10 cellular contexts compared by ENCODE assay signal in the genomic region with DNA sequence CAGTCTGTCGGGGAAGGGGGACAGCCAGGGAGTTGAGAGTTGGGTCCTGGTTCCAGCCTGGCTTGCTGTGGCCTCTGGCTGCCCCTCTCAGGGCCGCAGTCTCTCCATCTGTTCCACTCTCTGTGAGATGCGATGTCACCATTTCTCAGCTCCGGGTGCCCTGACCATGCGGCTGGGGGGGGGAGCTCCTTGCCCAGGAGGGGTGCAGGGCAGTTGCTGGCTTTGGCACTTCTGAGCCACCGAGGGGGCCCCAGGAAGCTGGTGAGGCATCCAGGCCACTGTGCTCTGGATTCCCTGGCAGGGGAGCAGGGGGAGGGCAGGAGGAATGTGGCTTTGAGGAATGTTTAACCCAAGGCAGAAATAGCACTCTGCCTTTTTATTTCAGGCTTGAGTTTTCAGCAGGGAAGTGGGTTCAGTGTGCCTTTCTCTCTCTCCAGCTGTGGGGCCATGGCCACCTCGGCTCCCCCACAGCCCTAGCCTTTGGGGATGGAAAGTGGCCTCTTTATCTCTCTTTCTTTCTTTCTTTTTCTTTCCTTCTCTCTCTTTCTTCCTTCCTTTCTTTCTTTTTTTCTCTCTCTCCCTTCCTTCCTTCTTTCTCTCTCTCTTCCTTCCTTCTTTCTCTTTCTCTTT. TPM values are rescaled to one million over a fixed set of nuclear protein-coding genes. Genes with fewer than 3 reads are reported as not detected.
DNase-seq lines count a peak whose midpoint lies in the region; ATAC-seq and TF ChIP-seq lines count a peak whose summit lies in the region.
"Had no signal": no experiment of that assay in that cellular context is flagged by ENCODE, and none has a peak within 500 bp of the region (broad histone marks: within the 10 kb centered on the region; RNA-seq: fewer than 3 reads in every experiment).

No MANE protein-coding gene starts in this region.

- no peaks in the 10 kb centered on the region for H3K9me2 ChIP-seq in GM23248 (ENCODE audit: insufficient read depth)

- DNase-seq in GM23248 (peak; percentile 85), WERI-Rb-1 (peak; percentile 37), right atrium auricular region (ENCODE audit: low spot score) (no peak), sigmoid colon (no peak)
- DNase-seq: T-cell had no signal

- WGBS in GM23248 (ENCODE audit: low coverage in 1 of 2, low lambda C conversion rate in 2 of 2, missing lambda C conversion rate in 2 of 2), 2 experiments: 6 to 11% methylated on average over 6 of the region's 7 CpGs
- WGBS in sigmoid colon, 2 donors: 34 to 43% methylated on average over 7 of the region's 7 CpGs

- H3K27ac ChIP-seq in GM23248 (peak overlapping the region; percentile 61), WERI-Rb-1 (peak overlapping the region; percentile 43), right atrium auricular region (peak overlapping the region; percentile 37 to 60), sigmoid colon (peak overlapping the region; percentile 94 to 99 (median 96))
- H3K27ac ChIP-seq: HL-60 had no signal

- no peaks in the 10 kb centered on the region for H3K9me3 ChIP-seq in GM23248 (ENCODE audit: low read depth)
- no peaks in the 10 kb centered on the region for H3K9me3 ChIP-seq in WERI-Rb-1 (ENCODE audit: severe bottlenecking)
- no peaks in the 10 kb centered on the region for H3K9me3 ChIP-seq in right atrium auricular region
- no peaks in the 10 kb centered on the region for H3K9me3 ChIP-seq in sigmoid colon

- H3K9ac ChIP-seq in GM23248: peak overlapping the region; percentile 64

- peaks cover 24% of the 10 kb centered on the region for H3F3A ChIP-seq in GM23248 (ENCODE audit: insufficient read depth)

- TF ChIP-seq CTCF in WERI-Rb-1 (IDR thresholded peaks at IDR 0.05; ENCODE audit: low read depth, low read length): no peak
- TF ChIP-seq CTCF in right atrium auricular region (IDR thresholded peaks at IDR 0.05): no peak
- TF ChIP-seq CTCF in sigmoid colon (IDR thresholded peaks at IDR 0.05): no peak

- H3K36me3 ChIP-seq in GM23248 (ENCODE audit: low read depth): no peaks in the 10 kb centered on the region
- peaks cover 56% of the 10 kb centered on the region for H3K36me3 ChIP-seq in WERI-Rb-1
- no peaks in the 10 kb centered on the region for H3K36me3 ChIP-seq in right atrium auricular region
- H3K36me3 ChIP-seq in sigmoid colon: no peaks in the 10 kb centered on the region

- H4K20me1 ChIP-seq in GM23248 (ENCODE audit: insufficient read depth): no peaks in the 10 kb centered on the region

- TF ChIP-seq EP300 in sigmoid colon (IDR thresholded peaks at IDR 0.05): no peak

- H3K27me3 ChIP-seq in GM23248 (replicated peaks; ENCODE audit: insufficient read depth) (no peaks in the 10 kb centered on the region), WERI-Rb-1 (ENCODE audit: insufficient read depth, low read depth, severe bottlenecking) (no peaks in the 10 kb centered on the region), right atrium auricular region (no peaks in the 10 kb centered on the region), sigmoid colon (no peaks in the 10 kb centered on the region)

- in situ Hi-C loops in GM23248 (cut with MboI): no loop called here

- peak overlapping the region; percentile 72 for H3K4me2 ChIP-seq in GM23248 (ENCODE audit: unreplicated experiment)

- H3K79me2 ChIP-seq in GM23248 (ENCODE audit: insufficient read depth): peaks cover 91% of the 10 kb centered on the region

- H3K4me1 ChIP-seq in GM23248 (ENCODE audit: insufficient read depth) (peaks cover 29% of the 10 kb centered on the region), right atrium auricular region (peaks cover 0 to 41% of the 10 kb centered on the region in 2 donors), sigmoid colon (peaks cover 0 to 96% (median 87%) of the 10 kb centered on the region in 4 donors)

- intact Hi-C loops in sigmoid colon (cut with DNase I): loop anchor here (5.0 kb wide), 1 partner anchor 149 kb away; no protein-coding TSS in a partner anchor

- no peak for TF ChIP-seq POLR2A in sigmoid colon (IDR thresholded peaks at IDR 0.05)

- H3K4me3 ChIP-seq in GM23248 (peak overlapping the region; percentile 57), WERI-Rb-1 (ENCODE audit: low read depth, low read length) (no peak overlapping the region), right atrium auricular region (no peak overlapping the region), sigmoid colon (peak overlapping the region in 2 of 4 donors; percentile 9 to 10)

- H2AFZ ChIP-seq in GM23248: peak overlapping the region; percentile 42

- ATAC-seq in HG02798 (IDR thresholded peaks at IDR 0.05; ENCODE audit: poor library complexity, unreplicated experiment): no peak
- ATAC-seq in HG03457 (IDR thresholded peaks at IDR 0.05; ENCODE audit: unreplicated experiment): no peak
- ATAC-seq in activated CD4-positive, CD25-positive, alpha-beta regulatory T cell treated with anti-CD3 and anti-CD28 coated beads, Interleukin-2, amount 50 U/mL, for 24 hours: no peak
- no peak for ATAC-seq in GM18873 (IDR thresholded peaks at IDR 0.05; ENCODE audit: low FRiP score, unreplicated experiment)
- ATAC-seq: T-cell had no signal

RNA-seq across cellular contexts. Expression of a gene that starts 11.0 kb away (rescaled TPM):
- total RNA-seq in GM23248 (2014; rRNA removed; shearing (Covaris generic)): 32.2 and 33.0 TPM in 2 replicates
- polyA plus RNA-seq in GM23248 (2016; fragmentation: Nextera tagmentation; extraction: Ambion mirVana): 4.7 and 5.7 TPM in 2 replicates
- 10 to 100 TPM in 1 of 2 donors, 1 to 10 TPM in 1; 4.5 to 26.1 TPM for total RNA-seq in right atrium auricular region
- total RNA-seq in sigmoid colon: 100 to 1,000 TPM in 1 of 4 donors, 10 to 100 TPM in 3; 78.5 to 133 (median 96.9) TPM
- 1 to 10 TPM in 2 of 3 donors, under 1 TPM in 1; 0.69 to 8.9 (median 4.2) TPM for polyA plus RNA-seq in sigmoid colon

Comparison
In these comparisons a context has a peak if more than half of its experiments do, and no peak if none do; other contexts are left out.
1. DNase-seq: peak in GM23248 (single experiment) and WERI-Rb-1 (single experiment); none in right atrium auricular region (single experiment) and sigmoid colon (single experiment).
2. H3K27ac ChIP-seq: peak in every context shown above with its lines; median percentile 96 in sigmoid colon; 61 in GM23248; 48 in right atrium auricular region; 43 in WERI-Rb-1.